ENCODE assay signal across 20 cellular contexts in the genomic region with DNA sequence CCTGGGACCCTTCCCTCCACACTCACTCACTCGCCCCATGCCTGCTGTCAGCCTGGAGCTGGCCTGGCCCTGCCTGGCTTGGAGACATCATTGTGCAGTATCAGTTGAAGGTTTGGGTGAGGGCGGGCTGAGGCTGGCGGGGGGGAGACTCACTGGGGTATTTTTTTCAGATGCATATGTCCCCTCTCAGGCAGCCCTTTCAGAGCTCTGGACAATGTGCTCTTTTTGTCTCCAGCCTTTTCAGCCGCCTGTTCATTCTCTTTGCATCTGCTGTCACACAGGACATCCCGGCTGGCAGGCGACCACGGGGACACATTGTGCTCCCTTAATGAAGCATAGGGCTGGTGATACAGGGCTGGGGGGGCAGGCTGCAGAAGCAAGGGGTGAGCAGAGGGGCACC. TPM values are rescaled to one million over a fixed set of nuclear protein-coding genes. Genes with fewer than 3 reads are reported as not detected.
DNase-seq lines count a peak whose midpoint lies in the region; ATAC-seq, FAIRE-seq and TF ChIP-seq lines count a peak whose summit lies in the region.
"Had no signal": no experiment of that assay in that cellular context is flagged by ENCODE, and none has a peak within 500 bp of the region (broad histone marks: within the 10 kb centered on the region; RNA-seq: fewer than 3 reads in every experiment).

No MANE protein-coding gene starts in this region.

- H2AK5ac ChIP-seq in H1 (ENCODE audit: low read depth, low read length), result no peak overlapping the region

- H3K18ac ChIP-seq in H1 (ENCODE audit: extremely low read depth, low read length), result no peak overlapping the region

- H3K27me3 Mint-ChIP-seq in stimulated activated naive CD8-positive, alpha-beta T cell treated with anti-CD3 and anti-CD28 coated beads, Interleukin-15, Interleukin-2, amounts not matched to agents 100 ng/mL and 50 ng/mL, for 24 hours, result peaks cover 6% of the 10 kb centered on the region
- peaks cover 19% of the 10 kb centered on the region for H3K27me3 Mint-ChIP-seq in stimulated activated naive CD8-positive, alpha-beta T cell treated with anti-CD3 and anti-CD28 coated beads, Interleukin-15, amount 100 ng/mL, for 72 hours
- H3K27me3 Mint-ChIP-seq in neural crest cell (ENCODE audit: low read depth), result peaks cover 14% of the 10 kb centered on the region
- H3K27me3 Mint-ChIP-seq: CD4-positive, alpha-beta memory T cell had no signal

- no peak overlapping the region for H3K23ac ChIP-seq in H1 (ENCODE audit: insufficient read length)

- H3K4me1 Mint-ChIP-seq in stimulated activated naive CD8-positive, alpha-beta T cell treated with anti-CD3 and anti-CD28 coated beads, Interleukin-15, Interleukin-2, amounts not matched to agents 100 ng/mL and 50 ng/mL, for 24 hours (ENCODE audit: low read depth), result peaks cover 57% of the 10 kb centered on the region
- H3K4me1 Mint-ChIP-seq in stimulated activated naive CD8-positive, alpha-beta T cell treated with anti-CD3 and anti-CD28 coated beads, Interleukin-15, amount 100 ng/mL, for 72 hours, result peaks cover 66% of the 10 kb centered on the region
- H3K4me1 Mint-ChIP-seq in neural crest cell, result peaks cover 49% of the 10 kb centered on the region

- H3F3A ChIP-seq in smooth muscle cell (ENCODE audit: low read depth), result peaks cover 8% of the 10 kb centered on the region

- H3K9me3 ChIP-seq in H1 (ENCODE audit: insufficient read depth in 2 of 2, low read depth in 1 of 2, low read length in 1 of 2) (no peaks in the 10 kb centered on the region), smooth muscle cell (replicated peaks; ENCODE audit: low read depth) (no peaks in the 10 kb centered on the region), sigmoid colon (no peaks in the 10 kb centered on the region)
- H3K9me3 ChIP-seq: BE2C, SJSA1 had no signal

- H4K91ac ChIP-seq in H1 (replicated peaks; ENCODE audit: insufficient read length, low read length), result no peak overlapping the region

- no peak overlapping the region for H4K5ac ChIP-seq in H1 (ENCODE audit: insufficient read length, low read depth, low read length)

- H2AFZ ChIP-seq in H1 (ENCODE audit: low read length), result no peak overlapping the region
- H2AFZ ChIP-seq in smooth muscle cell (ENCODE audit: low read depth), result no peak overlapping the region

- intact Hi-C loops in sigmoid colon (cut with DNase I), result no loop called here

- H2BK20ac ChIP-seq in H1 (ENCODE audit: low read length), result peak overlapping the region; percentile 13; the same call in 1 of the 2 replicates

- H3K23me2 ChIP-seq in H1 (ENCODE audit: low read depth, low read length), result no peaks in the 10 kb centered on the region

- WGBS in H1 (ENCODE audit: extremely low coverage in 1 of 2, insufficient coverage in 1 of 2, insufficient read length in 1 of 2, insufficient replicate concordance in 2 of 2, low coverage in 1 of 2, low lambda C conversion rate in 2 of 2, missing lambda C conversion rate in 1 of 2), 2 experiments, result 84% methylated on average over 7 of the region's 7 CpGs; no CpG with 5 or more reads in 1 of the 2 experiments
- 83% methylated on average over 7 of the region's 7 CpGs for WGBS in smooth muscle cell (ENCODE audit: low lambda C conversion rate)
- 92% methylated on average over 7 of the region's 7 CpGs for WGBS in sigmoid colon, 2 donors

- no peak overlapping the region for H3K9ac ChIP-seq in H1 (replicated peaks in 1 of 4; ENCODE audit: extremely low read depth in 1 of 4, low read depth in 3 of 4, low read length in 3 of 4)
- H3K9ac ChIP-seq in smooth muscle cell (ENCODE audit: low read depth), result peak overlapping the region; percentile 90

- H3K79me2 ChIP-seq in H1 (ENCODE audit: control insufficient read depth in 1 of 2, insufficient read depth in 2 of 2, low read length in 2 of 2) (no peaks in the 10 kb centered on the region), smooth muscle cell (ENCODE audit: low read depth) (no peaks in the 10 kb centered on the region)

- H3K9me3 Mint-ChIP-seq in stimulated activated naive CD8-positive, alpha-beta T cell treated with anti-CD3 and anti-CD28 coated beads, Interleukin-15, Interleukin-2, amounts not matched to agents 100 ng/mL and 50 ng/mL, for 24 hours, result no peaks in the 10 kb centered on the region
- no peaks in the 10 kb centered on the region for H3K9me3 Mint-ChIP-seq in stimulated activated naive CD8-positive, alpha-beta T cell treated with anti-CD3 and anti-CD28 coated beads, Interleukin-15, amount 100 ng/mL, for 72 hours
- peaks cover 3% of the 10 kb centered on the region for H3K9me3 Mint-ChIP-seq in neural crest cell

- no peak overlapping the region for H3K14ac ChIP-seq in H1 (ENCODE audit: insufficient read length)

- H3K79me1 ChIP-seq in H1 (ENCODE audit: low read depth, low read length), result no peaks in the 10 kb centered on the region

- H2BK12ac ChIP-seq in H1 (ENCODE audit: low read depth, low read length), result 0 out of 2 replicates have a peak overlapping the region, but pooled peaks have one; percentile 56

- no peak overlapping the region for H3K4ac ChIP-seq in H1 (replicated peaks; ENCODE audit: insufficient read length, low read depth, low read length)

- ATAC-seq in stimulated activated naive CD8-positive, alpha-beta T cell treated with anti-CD3 and anti-CD28 coated beads, Interleukin-15, amount 100 ng/mL, for 72 hours, result no peak
- ATAC-seq in HG03159 (IDR thresholded peaks at IDR 0.05; ENCODE audit: unreplicated experiment), result no peak
- ATAC-seq in HG03342 (IDR thresholded peaks at IDR 0.05; ENCODE audit: unreplicated experiment), result no peak

- no peaks in the 10 kb centered on the region for H3K36me3 Mint-ChIP-seq in stimulated activated naive CD8-positive, alpha-beta T cell treated with anti-CD3 and anti-CD28 coated beads, Interleukin-15, Interleukin-2, amounts not matched to agents 100 ng/mL and 50 ng/mL, for 24 hours (ENCODE audit: low read depth)
- H3K36me3 Mint-ChIP-seq in neural crest cell (ENCODE audit: low read depth), result no peaks in the 10 kb centered on the region

- no peak overlapping the region for H2BK120ac ChIP-seq in H1 (replicated peaks; ENCODE audit: low read depth, low read length)

- no peak overlapping the region for H3K4me3 Mint-ChIP-seq in stimulated activated naive CD8-positive, alpha-beta T cell treated with anti-CD3 and anti-CD28 coated beads, Interleukin-15, Interleukin-2, amounts not matched to agents 100 ng/mL and 50 ng/mL, for 24 hours
- no peak overlapping the region for H3K4me3 Mint-ChIP-seq in stimulated activated naive CD8-positive, alpha-beta T cell treated with anti-CD3 and anti-CD28 coated beads, Interleukin-15, amount 100 ng/mL, for 72 hours
- peak overlapping the region; percentile 56 for H3K4me3 Mint-ChIP-seq in neural crest cell

- peak overlapping the region; percentile 18 for H3K27ac Mint-ChIP-seq in stimulated activated naive CD8-positive, alpha-beta T cell treated with anti-CD3 and anti-CD28 coated beads, Interleukin-15, Interleukin-2, amounts not matched to agents 100 ng/mL and 50 ng/mL, for 24 hours
- H3K27ac Mint-ChIP-seq in stimulated activated naive CD8-positive, alpha-beta T cell treated with anti-CD3 and anti-CD28 coated beads, Interleukin-15, amount 100 ng/mL, for 72 hours, result peak overlapping the region in 1 of 2 donors; percentile 79
- peak overlapping the region; percentile 78 for H3K27ac Mint-ChIP-seq in neural crest cell (ENCODE audit: unreplicated experiment)

- no peaks in the 10 kb centered on the region for H3K27me3 ChIP-seq in H1 (replicated peaks in 1 of 4; ENCODE audit: control insufficient read depth in 3 of 4, extremely low read depth in 1 of 4, insufficient read depth in 3 of 4, low read length in 3 of 4)
- no peaks in the 10 kb centered on the region for H3K27me3 ChIP-seq in smooth muscle cell (ENCODE audit: low read depth)
- peaks cover 0 to 29% (median 16%) of the 10 kb centered on the region in 3 donors for H3K27me3 ChIP-seq in sigmoid colon

- H4K8ac ChIP-seq in H1 (ENCODE audit: extremely low read depth, insufficient read depth, low read length), result no peak overlapping the region

- no peak overlapping the region for H3K27ac ChIP-seq in H1 (ENCODE audit: low read depth, low read length)
- peak overlapping the region; percentile 96 for H3K27ac ChIP-seq in smooth muscle cell (ENCODE audit: low read depth)
- H3K27ac ChIP-seq in sigmoid colon, result no peak overlapping the region
- H3K27ac ChIP-seq: SJSA1 had no signal

- no peak overlapping the region for H3K56ac ChIP-seq in H1 (replicated peaks; ENCODE audit: insufficient read length, low read depth, low read length)

- no peaks in the 10 kb centered on the region for H3K36me3 ChIP-seq in H1 (ENCODE audit: control insufficient read depth in 2 of 4, insufficient read depth in 4 of 4, low read length in 3 of 4)
- H3K36me3 ChIP-seq in smooth muscle cell (ENCODE audit: low read depth), result no peaks in the 10 kb centered on the region
- H3K36me3 ChIP-seq in sigmoid colon, result no peaks in the 10 kb centered on the region
- H3K36me3 ChIP-seq: BE2C, SJSA1 had no signal

- no peak for DNase-seq in stimulated activated naive CD8-positive, alpha-beta T cell treated with anti-CD3 and anti-CD28 coated beads, Interleukin-15, amount 100 ng/mL, for 72 hours
- DNase-seq in H1 (ENCODE audit: low read depth in 1 of 2, low spot score in 2 of 2) (no peak), neural crest cell (ENCODE audit: low read depth, low spot score) (peak; percentile 34), smooth muscle cell (lab: John Stamatoyannopoulos, UW; ENCODE audit: unreplicated experiment) (no peak), sigmoid colon (no peak)
- DNase-seq: 8988T; BE2C; CD4-positive, alpha-beta memory T cell; IMR-90; NCI-H1417; NCI-H187; NCI-H2107; NCI-H2227 treated with DMSO at 0.1 percent for 48 hours; NCI-H524 treated with DMSO at 0.1 percent for 48 hours had no signal

- H4K20me1 ChIP-seq in H1 (replicated peaks in 1 of 2; ENCODE audit: control insufficient read depth in 1 of 2, insufficient read depth in 2 of 2, low read length in 2 of 2) (no peaks in the 10 kb centered on the region), smooth muscle cell (ENCODE audit: low read depth) (no peaks in the 10 kb centered on the region)

- no peak overlapping the region for H2BK15ac ChIP-seq in H1 (ENCODE audit: low read length)

- H3K4me2 ChIP-seq in H1 (ENCODE audit: insufficient read depth in 1 of 2, low read depth in 2 of 2, low read length in 2 of 2) (no peak overlapping the region), smooth muscle cell (no peak overlapping the region)

- H3K4me3 ChIP-seq in H1 (ENCODE audit: extremely low read depth in 1 of 4, insufficient read depth in 2 of 4, low read depth in 3 of 4, low read length in 4 of 4) (no peak overlapping the region), smooth muscle cell (no peak overlapping the region), sigmoid colon (no peak overlapping the region)
- H3K4me3 ChIP-seq: SJSA1 had no signal

- TF ChIP-seq EP300 in H1 (IDR thresholded peaks at IDR 0.05; ENCODE audit: borderline replicate concordance in 1 of 2, low read depth in 2 of 2, low read length in 2 of 2) (no peak), sigmoid colon (IDR thresholded peaks at IDR 0.05) (no peak)

- TF ChIP-seq CTCF in H1 (IDR thresholded peaks at IDR 0.05; ENCODE audit: control extremely low read depth in 1 of 3, insufficient read depth in 1 of 3, low read depth in 1 of 3, low read length in 3 of 3) (no peak), neural crest cell (conservative IDR thresholded peaks at IDR 0.05) (no peak), smooth muscle cell (IDR thresholded peaks at IDR 0.05; ENCODE audit: borderline replicate concordance, insufficient read depth, poor library complexity, severe bottlenecking) (no peak), sigmoid colon (IDR thresholded peaks at IDR 0.05) (no peak)

- CTCF ChIA-PET in H1 (lab: Charles Lee; ENCODE audit: partially characterized antibody), result interaction anchor here (1.4 kb wide), 1 partner anchor 44 kb away, joined by 7 read pairs; no protein-coding TSS in a partner anchor

- POLR2A ChIA-PET in H1 (lab: Charles Lee; ENCODE audit: partially characterized antibody), result no interaction called here

- no peak for FAIRE-seq in H1 (lab: Jason Lieb, UNC)
- FAIRE-seq: GM12891, GM18507 had no signal

- H2BK5ac ChIP-seq in H1 (ENCODE audit: low read depth, low read length), result peak overlapping the region; percentile 30; the same call in 1 of the 2 replicates

- peaks cover 0 to 6% (median 3%) of the 10 kb centered on the region in 4 experiments; a peak in 2 of 7 replicates for H3K4me1 ChIP-seq in H1 (replicated peaks in 1 of 4; ENCODE audit: control insufficient read depth in 3 of 4, insufficient read depth in 4 of 4, low read length in 3 of 4)
- H3K4me1 ChIP-seq in smooth muscle cell (ENCODE audit: low read depth), result peaks cover 28% of the 10 kb centered on the region
- no peaks in the 10 kb centered on the region for H3K4me1 ChIP-seq in sigmoid colon
- H3K4me1 ChIP-seq: BE2C, SJSA1 had no signal

- TF ChIP-seq RAD21 in H1 (IDR thresholded peaks at IDR 0.05 in 1 of 2, conservative IDR thresholded peaks at IDR 0.05 in 1 of 2; ENCODE audit: low read depth in 2 of 2, low read length in 2 of 2), result no peak

- TF ChIP-seq POLR2A in H1 (IDR thresholded peaks at IDR 0.05; ENCODE audit: control extremely low read depth in 1 of 2, low read depth in 2 of 2, low read length in 2 of 2) (no peak), sigmoid colon (IDR thresholded peaks at IDR 0.05) (no peak)

RNA-seq across cellular contexts. Expression of a gene that starts 57.0 kb away (rescaled TPM):
- total RNA-seq in H1 (2021; fragmentation: NEBNext Ultra II Directional; extraction: Animal tissue kit (Norgen Biotek cat#: 25700)), result 12.8 and 13.3 TPM in 2 replicates
- 3.4 and 4.2 TPM in 2 replicates for polyA plus RNA-seq in H1 (2011; rRNA removed)
- 5.6 TPM for polyA plus RNA-seq in H1 (2011; cell fraction: cytosol; rRNA removed)
- 2.7 TPM for polyA plus RNA-seq in H1 (2011; cell fraction: nucleus; rRNA removed)
- 4.0 to 6.0 TPM (median 4.8 TPM) in 4 replicates for polyA plus RNA-seq in H1 (2012, experiment 1 of 2)
- polyA plus RNA-seq in H1 (2012, experiment 2 of 2), result 0.41 TPM
- polyA plus RNA-seq in H1 (2013, experiment 1 of 2), result 4.9 TPM
- 4.4 TPM for polyA plus RNA-seq in H1 (2013, experiment 2 of 2)
- polyA minus RNA-seq in H1 (2011; rRNA and poly(A)+ RNA removed), result 7.2 and 9.8 TPM in 2 replicates
- 8.9 TPM for polyA minus RNA-seq in H1 (2011; cell fraction: cytosol; rRNA and poly(A)+ RNA removed)
- 13.5 TPM for polyA minus RNA-seq in H1 (2011; cell fraction: nucleus; rRNA and poly(A)+ RNA removed)
- 17.3 and 18.5 TPM in 2 replicates for total RNA-seq in neural crest cell
- total RNA-seq in smooth muscle cell, result 9.6 and 13.0 TPM in 2 replicates
- 3.0 and 6.1 TPM in 2 replicates for polyA plus RNA-seq in smooth muscle cell
- 10 to 100 TPM in 1 of 4 donors, 1 to 10 TPM in 3; 5.8 to 12.1 (median 8.8) TPM for total RNA-seq in sigmoid colon
- polyA plus RNA-seq in sigmoid colon, result 1 to 10 TPM; 2.4 to 6.0 (median 2.8) TPM
